17 cellular contexts compared by ENCODE assay signal in genomic region chr2:230767862-230768388, GRCh38. TPM values are rescaled to one million over a fixed set of nuclear protein-coding genes. Genes with fewer than 3 reads are reported as not detected.
DNase-seq lines count a peak whose midpoint lies in the region; ATAC-seq and TF ChIP-seq lines count a peak whose summit lies in the region.
"Had no signal": no experiment of that assay in that cellular context is flagged by ENCODE, and none has a peak within 500 bp of the region (broad histone marks: within the 10 kb centered on the region; RNA-seq: fewer than 3 reads in every experiment).

No MANE protein-coding gene starts in this region.

- H3K36me3 Mint-ChIP-seq in activated CD4-positive, alpha-beta T cell treated with anti-CD3 and anti-CD28 coated beads for 36 hours (ENCODE audit: low read depth), result peaks cover 78% of the 10 kb centered on the region
- H3K36me3 Mint-ChIP-seq in activated CD4-positive, alpha-beta T cell treated with anti-CD3 and anti-CD28 coated beads, Interleukin-2, amount 10 ng/mL, durations not matched to agents 7 days and 5 days (ENCODE audit: low read depth), result peaks cover 77% of the 10 kb centered on the region
- H3K36me3 Mint-ChIP-seq in activated naive CD4-positive, alpha-beta T cell treated with anti-CD3 and anti-CD28 coated beads, Interleukin-2, amount 50 U/mL, for 72 hours, result peaks cover 32 to 69% of the 10 kb centered on the region in 2 donors
- H3K36me3 Mint-ChIP-seq in WTC11, result no peaks in the 10 kb centered on the region

- no peaks in the 10 kb centered on the region for H3K9me3 ChIP-seq in neutrophil
- H3K9me3 ChIP-seq in neuronal stem cell (replicated peaks in 1 of 2; ENCODE audit: control insufficient read depth in 2 of 2, insufficient read depth in 1 of 2, low read depth in 1 of 2, low read length in 2 of 2), result no peaks in the 10 kb centered on the region

- ATAC-seq in activated CD4-positive, alpha-beta T cell treated with anti-CD3 and anti-CD28 coated beads for 36 hours, result peak; percentile 50
- ATAC-seq in activated naive CD4-positive, alpha-beta T cell treated with anti-CD3 and anti-CD28 coated beads, Interleukin-2, amount 50 U/mL, for 72 hours, result peak; percentile 16 to 64
- no peak for ATAC-seq in WTC11

- H3K4me3 ChIP-seq in neutrophil (ENCODE audit: low read depth in 1 of 2, low read length in 1 of 2) (no peak overlapping the region), neuronal stem cell (ENCODE audit: low read length in 2 of 2) (no peak overlapping the region)
- H3K4me3 ChIP-seq: MG63, PC-9 had no signal

- H2AFZ ChIP-seq in neuronal stem cell (ENCODE audit: low read length), result no peak overlapping the region
- H2AFZ ChIP-seq: PC-9 had no signal

- TF ChIP-seq CTCF in WTC11 (IDR thresholded peaks at IDR 0.05), result no peak
- no peak for TF ChIP-seq CTCF in neutrophil (IDR thresholded peaks at IDR 0.05)

- H2BK5ac ChIP-seq in neuronal stem cell (ENCODE audit: low read length), result no peak overlapping the region

- intact Hi-C loops in activated CD4-positive, alpha-beta T cell treated with anti-CD3 and anti-CD28 coated beads for 36 hours (cut with DNase I, micrococcal nuclease), result loop anchor here in 1 of 2 experiments (2.0 kb wide), 1 partner anchor 27 kb away; no protein-coding TSS in a partner anchor

- no peak overlapping the region for H3K14ac ChIP-seq in neuronal stem cell (ENCODE audit: low read length)

- H3K18ac ChIP-seq in neuronal stem cell (ENCODE audit: low read length), result no peak overlapping the region

- H2BK120ac ChIP-seq in neuronal stem cell (ENCODE audit: low read depth, low read length), result no peak overlapping the region

- no peak overlapping the region for H4K91ac ChIP-seq in neuronal stem cell (ENCODE audit: low read depth, low read length, poor library complexity)

- H3K27ac Mint-ChIP-seq in activated CD4-positive, alpha-beta T cell treated with anti-CD3 and anti-CD28 coated beads for 36 hours, result peak overlapping the region; percentile 61
- H3K27ac Mint-ChIP-seq in activated CD4-positive, alpha-beta T cell treated with anti-CD3 and anti-CD28 coated beads, Interleukin-2, amount 10 ng/mL, durations not matched to agents 7 days and 5 days, result no peak overlapping the region
- H3K27ac Mint-ChIP-seq in activated naive CD4-positive, alpha-beta T cell treated with anti-CD3 and anti-CD28 coated beads, Interleukin-2, amount 50 U/mL, for 72 hours, result no peak overlapping the region
- H3K27ac Mint-ChIP-seq in WTC11, result 0 out of 2 replicates have a peak overlapping the region, but pooled peaks have one; percentile 17

- no peak overlapping the region for H3K4me3 Mint-ChIP-seq in activated CD4-positive, alpha-beta T cell treated with anti-CD3 and anti-CD28 coated beads for 36 hours
- H3K4me3 Mint-ChIP-seq in activated CD4-positive, alpha-beta T cell treated with anti-CD3 and anti-CD28 coated beads, Interleukin-2, amount 10 ng/mL, durations not matched to agents 7 days and 5 days, result no peak overlapping the region
- H3K4me3 Mint-ChIP-seq in WTC11, result no peak overlapping the region

- H2BK15ac ChIP-seq in neuronal stem cell (ENCODE audit: low read length), result no peak overlapping the region

- no peaks in the 10 kb centered on the region for H3K27me3 Mint-ChIP-seq in activated CD4-positive, alpha-beta T cell treated with anti-CD3 and anti-CD28 coated beads for 36 hours
- no peaks in the 10 kb centered on the region for H3K27me3 Mint-ChIP-seq in activated CD4-positive, alpha-beta T cell treated with anti-CD3 and anti-CD28 coated beads, Interleukin-2, amount 10 ng/mL, durations not matched to agents 7 days and 5 days
- no peaks in the 10 kb centered on the region for H3K27me3 Mint-ChIP-seq in WTC11 (ENCODE audit: low read depth)

- H3K36me3 ChIP-seq in neutrophil (peaks cover 56% of the 10 kb centered on the region), neuronal stem cell (replicated peaks in 1 of 2; ENCODE audit: control insufficient read depth in 2 of 2, insufficient read depth in 2 of 2, low read length in 2 of 2) (peaks cover 5 to 39% of the 10 kb centered on the region in 2 donors)

- no peak overlapping the region for H3K4ac ChIP-seq in neuronal stem cell (ENCODE audit: low read length)

- H3K27ac ChIP-seq in neutrophil (peak overlapping the region; percentile 3), neuronal stem cell (replicated peaks; ENCODE audit: low read length) (no peak overlapping the region)
- H3K27ac ChIP-seq: KMS-11, PC-9 had no signal

- no peaks in the 10 kb centered on the region for H3K4me1 ChIP-seq in neutrophil (ENCODE audit: control insufficient read depth in 1 of 2, insufficient read depth in 1 of 2, low read depth in 1 of 2, low read length in 1 of 2)
- H3K4me1 ChIP-seq in neuronal stem cell (ENCODE audit: control insufficient read depth in 2 of 2, insufficient read depth in 1 of 2, low read depth in 1 of 2, low read length in 2 of 2), result no peaks in the 10 kb centered on the region

- POLR2A ChIA-PET in activated CD4-positive, alpha-beta T cell treated with anti-CD3 and anti-CD28 coated beads for 36 hours (lab: Charles Lee), result interaction anchor here (1.4 kb wide), 1 partner anchor 54 kb away, joined by 3 read pairs; no protein-coding TSS in a partner anchor
- POLR2A ChIA-PET in activated CD4-positive, alpha-beta T cell treated with anti-CD3 and anti-CD28 coated beads, Interleukin-2, amount 10 ng/mL, durations not matched to agents 7 days and 5 days (lab: Charles Lee), result no interaction called here
- POLR2A ChIA-PET in WTC11 (lab: Charles Lee), result no interaction called here

- WGBS in neuronal stem cell (ENCODE audit: extremely low coverage in 2 of 2, insufficient read length in 2 of 2, insufficient replicate concordance in 1 of 2), 2 donors, result no CpG with 5 or more reads among the region's 2 CpGs

- no peak overlapping the region for H2BK12ac ChIP-seq in neuronal stem cell (ENCODE audit: low read length)

- H3K4me1 Mint-ChIP-seq in activated CD4-positive, alpha-beta T cell treated with anti-CD3 and anti-CD28 coated beads for 36 hours, result peaks cover 82% of the 10 kb centered on the region
- H3K4me1 Mint-ChIP-seq in activated CD4-positive, alpha-beta T cell treated with anti-CD3 and anti-CD28 coated beads, Interleukin-2, amount 10 ng/mL, durations not matched to agents 7 days and 5 days, result peaks cover 58% of the 10 kb centered on the region
- peaks cover 23% of the 10 kb centered on the region for H3K4me1 Mint-ChIP-seq in WTC11

- no peaks in the 10 kb centered on the region for H3K9me3 Mint-ChIP-seq in activated CD4-positive, alpha-beta T cell treated with anti-CD3 and anti-CD28 coated beads for 36 hours (ENCODE audit: low read depth)
- peaks cover 8% of the 10 kb centered on the region for H3K9me3 Mint-ChIP-seq in activated CD4-positive, alpha-beta T cell treated with anti-CD3 and anti-CD28 coated beads, Interleukin-2, amount 10 ng/mL, durations not matched to agents 7 days and 5 days
- peaks cover 0 to 8% of the 10 kb centered on the region in 2 donors for H3K9me3 Mint-ChIP-seq in activated naive CD4-positive, alpha-beta T cell treated with anti-CD3 and anti-CD28 coated beads, Interleukin-2, amount 50 U/mL, for 72 hours
- no peaks in the 10 kb centered on the region; the same call in 1 of the 2 replicates for H3K9me3 Mint-ChIP-seq in WTC11

- H3K79me1 ChIP-seq in neuronal stem cell (ENCODE audit: low read depth, low read length), result peaks cover 2% of the 10 kb centered on the region

- CTCF ChIA-PET in activated CD4-positive, alpha-beta T cell treated with anti-CD3 and anti-CD28 coated beads for 36 hours (lab: Charles Lee), result interaction anchor here (0.6 to 3.1 kb wide), 5 partner anchors 9 to 38 kb away, joined by 3 to 12 read pairs (median 4); no protein-coding TSS in a partner anchor
- CTCF ChIA-PET in activated CD4-positive, alpha-beta T cell treated with anti-CD3 and anti-CD28 coated beads, Interleukin-2, amount 10 ng/mL, durations not matched to agents 7 days and 5 days (lab: Charles Lee), result interaction anchor here (1.0 to 1.9 kb wide), 2 partner anchors 12 to 31 kb away, joined by 3 to 6 read pairs; no protein-coding TSS in a partner anchor
- CTCF ChIA-PET in WTC11 (lab: Charles Lee), result interaction anchor here (0.6 to 0.8 kb wide), 2 partner anchors 31 to 461 kb away, joined by 3 read pairs; no protein-coding TSS in a partner anchor

- H3K27me3 ChIP-seq in neutrophil (no peaks in the 10 kb centered on the region), neuronal stem cell (ENCODE audit: control insufficient read depth in 3 of 3, insufficient read depth in 3 of 3, low read depth in 1 of 3, low read length in 3 of 3) (no peaks in the 10 kb centered on the region)
- H3K27me3 ChIP-seq: MG63 had no signal

- no peak overlapping the region for H4K8ac ChIP-seq in neuronal stem cell (ENCODE audit: low read depth, low read length)

- H3K4me2 ChIP-seq in neuronal stem cell (ENCODE audit: insufficient read depth, low read length, poor library complexity, severe bottlenecking), result no peak overlapping the region
- H3K4me2 ChIP-seq: KMS-11, PC-9 had no signal

- H3K9ac ChIP-seq in neuronal stem cell (ENCODE audit: low read depth, low read length, poor library complexity), result no peak overlapping the region
- H3K9ac ChIP-seq: KMS-11 had no signal

- no peak overlapping the region for H3K23ac ChIP-seq in neuronal stem cell (ENCODE audit: low read depth, low read length, poor library complexity)

- DNase-seq in activated CD4-positive, alpha-beta T cell treated with anti-CD3 and anti-CD28 coated beads for 36 hours, result no peak
- DNase-seq in activated CD4-positive, alpha-beta T cell treated with anti-CD3 and anti-CD28 coated beads, Interleukin-2, amount 10 ng/mL, durations not matched to agents 7 days and 5 days, result no peak
- no peak for DNase-seq in activated naive CD4-positive, alpha-beta T cell treated with anti-CD3 and anti-CD28 coated beads, Interleukin-2, amount 50 U/mL, for 72 hours (ENCODE audit: low spot score in 2 of 2)
- DNase-seq in activated naive CD4-positive, alpha-beta T cell treated with Interleukin-2 at 50 U/mL for 16 hours, result no peak
- no peak for DNase-seq in WTC11 (ENCODE audit: low spot score)
- DNase-seq in NCI-H1694 treated with DMSO at 0.1 percent for 48 hours (lab: John Stamatoyannopoulos, UW), result no peak
- DNase-seq in neuronal stem cell (ENCODE audit: low spot score), result no peak
- DNase-seq: C1 segment of cervical spinal cord; H7; MG63; NCI-H1092 treated with DMSO at 0.1 percent for 48 hours; NCI-H1694; NCI-H69; NK-92 treated with Interleukin-12 subunit alpha and Interleukin-12 subunit beta, amount 100 ng/mL, for 24 hours; PC-9 had no signal

- no peak overlapping the region for H2AK5ac ChIP-seq in neuronal stem cell (ENCODE audit: low read depth, low read length)

TF ChIP-seq in WTC11, 78 proteins besides CTCF, POLR2A, EP300 and RAD21 (continues in another document):
- no peak for TF ChIP-seq NR2C2 (CRISPR knock-in tag; IDR thresholded peaks at IDR 0.05)
- TF ChIP-seq SMAD3 (CRISPR knock-in tag; IDR thresholded peaks at IDR 0.05; ENCODE audit: borderline replicate concordance), result no peak
- TF ChIP-seq EMX1 (CRISPR knock-in tag; IDR thresholded peaks at IDR 0.05), result no peak

RNA-seq across cellular contexts. Expression of gene CAB39, which starts 55.3 kb away (rescaled TPM):
- 100 to 1,000 TPM; 122 to 148 TPM for total RNA-seq in activated CD4-positive, alpha-beta T cell treated with anti-CD3 and anti-CD28 coated beads for 36 hours
- total RNA-seq in activated CD4-positive, alpha-beta T cell treated with anti-CD3 and anti-CD28 coated beads, Interleukin-2, amount 10 ng/mL, durations not matched to agents 7 days and 5 days, result 100 to 1,000 TPM; 135 to 154 TPM
- total RNA-seq in activated naive CD4-positive, alpha-beta T cell treated with anti-CD3 and anti-CD28 coated beads, Interleukin-2, amount 50 U/mL, for 72 hours, result 100 to 1,000 TPM; 104 to 123 TPM
- total RNA-seq in WTC11 (2021), result 35.6 to 38.9 TPM (median 36.9 TPM) in 3 replicates
- polyA plus RNA-seq in neuronal stem cell (2013, experiment 1 of 2), result 26.9 TPM
- polyA plus RNA-seq in neuronal stem cell (2013, experiment 2 of 2), result 26.4 TPM

Comparison
In these comparisons a context has a peak if more than half of its experiments do, and no peak if none do; other contexts are left out.
1. H3K27ac Mint-ChIP-seq: peak in activated CD4-positive, alpha-beta T cell treated with anti-CD3 and anti-CD28 coated beads for 36 hours (single experiment) and WTC11 (single experiment); none in activated CD4-positive, alpha-beta T cell treated with anti-CD3 and anti-CD28 coated beads, Interleukin-2, amount 10 ng/mL, durations not matched to agents 7 days and 5 days (single experiment) and activated naive CD4-positive, alpha-beta T cell treated with anti-CD3 and anti-CD28 coated beads, Interleukin-2, amount 50 U/mL, for 72 hours (0 of 2).